Comparison of ENCODE assay signal across 35 cellular contexts in the genomic region with DNA sequence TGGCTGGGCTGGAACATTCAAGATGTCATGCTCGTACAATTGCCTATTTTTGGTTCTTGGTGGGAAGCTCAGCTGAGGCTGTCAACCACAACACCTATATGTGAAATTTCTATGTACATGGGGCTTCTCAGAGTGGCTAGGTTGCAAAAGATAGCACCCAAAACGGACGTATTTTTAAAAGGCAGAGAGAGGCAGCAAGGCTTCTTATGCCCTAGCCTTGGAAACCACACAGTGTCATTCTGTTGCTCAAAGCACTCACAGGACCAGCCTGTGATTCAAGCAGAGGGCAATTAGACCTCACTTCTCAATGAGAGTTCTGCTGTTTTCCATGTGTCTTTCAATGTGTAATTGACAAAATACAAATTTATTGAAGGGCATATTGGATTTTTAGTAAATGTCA.
"Had no signal": no experiment of that assay in that cellular context is flagged by ENCODE, and none has a peak within 500 bp of the region (broad histone marks: within the 10 kb centered on the region; RNA-seq: fewer than 3 reads in every experiment).

No MANE protein-coding gene starts in this region.

- H3K27ac ChIP-seq: adrenal gland, body of pancreas, breast epithelium, KMS-11, Peyer's patch, VCaP had no signal

- H3K9me3 Mint-ChIP-seq: activated B cell treated with CpG ODN at 0.5 μM for 24 hours; activated CD4-positive, alpha-beta memory T cell treated with anti-CD3 and anti-CD28 coated beads for 36 hours; activated naive CD4-positive, alpha-beta T cell treated with anti-CD3 and anti-CD28 coated beads for 36 hours; activated naive CD4-positive, alpha-beta T cell treated with anti-CD3 and anti-CD28 coated beads, Interleukin-2, amount 50 U/mL, for 72 hours; activated T-cell treated with anti-CD3 and anti-CD28 coated beads, Interleukin-2, amount 50 U/mL, for 4 hours; activated T-helper 1 cell treated with anti-CD3 and anti-CD28 coated beads, Interleukin-12 subunit alpha, Interleukin-12 subunit beta, Interleukin-2, Interleukin-4 antibody, amounts not matched to agents 30 ng/mL and 10 ng/mL and 1 ng/mL, durations not matched to agents 14 hours and 24 hours and 36 hours had no signal

- H3K27ac Mint-ChIP-seq: activated B cell treated with CpG ODN at 0.5 μM for 24 hours; activated CD4-positive, alpha-beta memory T cell treated with anti-CD3 and anti-CD28 coated beads for 36 hours; activated naive CD4-positive, alpha-beta T cell treated with anti-CD3 and anti-CD28 coated beads for 36 hours; activated naive CD4-positive, alpha-beta T cell treated with anti-CD3 and anti-CD28 coated beads, Interleukin-2, amount 50 U/mL, for 72 hours; activated T-helper 1 cell treated with anti-CD3 and anti-CD28 coated beads, Interleukin-12 subunit alpha, Interleukin-12 subunit beta, Interleukin-2, Interleukin-4 antibody, amounts not matched to agents 30 ng/mL and 10 ng/mL and 1 ng/mL, durations not matched to agents 14 hours and 24 hours and 36 hours had no signal

- H3K36me3 ChIP-seq: adrenal gland, breast epithelium, Peyer's patch had no signal

- H3K27me3 Mint-ChIP-seq: activated B cell treated with CpG ODN at 0.5 μM for 24 hours; activated CD4-positive, alpha-beta memory T cell treated with anti-CD3 and anti-CD28 coated beads for 36 hours had no signal

- H3K4me1 Mint-ChIP-seq: activated B cell treated with CpG ODN at 0.5 μM for 24 hours had no signal

- H3K4me2 ChIP-seq: KMS-11 had no signal

- H3K9me3 ChIP-seq: adrenal gland, body of pancreas, breast epithelium, Peyer's patch had no signal

- H3K4me3 ChIP-seq: adrenal gland, body of pancreas, breast epithelium, Peyer's patch had no signal

- H3K36me3 Mint-ChIP-seq: activated CD4-positive, alpha-beta memory T cell treated with anti-CD3 and anti-CD28 coated beads for 36 hours; activated naive CD4-positive, alpha-beta T cell treated with anti-CD3 and anti-CD28 coated beads, Interleukin-2, amount 50 U/mL, for 72 hours had no signal

- DNase-seq: activated B cell treated with CpG ODN at 0.5 μM for 24 hours; activated CD4-positive, alpha-beta memory T cell treated with anti-CD3 and anti-CD28 coated beads for 36 hours; activated CD4-positive, alpha-beta T cell treated with anti-CD3 and anti-CD28 coated beads for 4 hours; activated CD4-positive, alpha-beta T cell treated with anti-CD3 and anti-CD28 coated beads, Interleukin-2, amount 50 U/mL, for 1 hour; activated CD4-positive, CD25-positive, alpha-beta regulatory T cell treated with anti-CD3 and anti-CD28 coated beads, Interleukin-2, amount 50 U/mL, for 72 hours; activated CD8-positive, alpha-beta memory T cell treated with anti-CD3 and anti-CD28 coated beads, Interleukin-2, amount 50 U/mL, for 4 hours; activated gamma-delta T cell treated with Interleukin-2 at 50 U/mL for 16 hours; activated naive CD4-positive, alpha-beta T cell treated with anti-CD3 and anti-CD28 coated beads for 36 hours; activated T-cell treated with anti-CD3 and anti-CD28 coated beads for 4 hours; activated T-cell treated with anti-CD3 and anti-CD28 coated beads, Interleukin-2, amount 50 U/mL, for 4 hours; adrenal gland; body of pancreas; MM.1S; MV-4-11; NCI-H1092; NCI-H187; NCI-H2029 treated with DMSO at 0.1 percent for 48 hours; NCI-H2107; NCI-H226; NCI-H446 treated with DMSO at 0.1 percent for 48 hours; NCI-H524; NCI-H82; PC-3; Peyer's patch; RPMI8226; SIG-M5; T-helper 1 cell; T-helper 2 cell; T-helper 9 cell had no signal

- ATAC-seq: activated naive CD4-positive, alpha-beta T cell treated with anti-CD3 and anti-CD28 coated beads, Interleukin-2, amount 50 U/mL, for 72 hours; activated T-cell treated with anti-CD3 and anti-CD28 coated beads, Interleukin-2, amount 50 U/mL, for 4 hours; body of pancreas; PC-3; SK-N-SH treated with all-trans-retinoic acid at 6 μM for 48 hours had no signal

- H3K4me3 Mint-ChIP-seq: activated B cell treated with CpG ODN at 0.5 μM for 24 hours; activated CD4-positive, alpha-beta memory T cell treated with anti-CD3 and anti-CD28 coated beads for 36 hours; activated naive CD4-positive, alpha-beta T cell treated with anti-CD3 and anti-CD28 coated beads for 36 hours; activated T-cell treated with anti-CD3 and anti-CD28 coated beads, Interleukin-2, amount 50 U/mL, for 4 hours; activated T-helper 1 cell treated with anti-CD3 and anti-CD28 coated beads, Interleukin-12 subunit alpha, Interleukin-12 subunit beta, Interleukin-2, Interleukin-4 antibody, amounts not matched to agents 30 ng/mL and 10 ng/mL and 1 ng/mL, durations not matched to agents 14 hours and 24 hours and 36 hours had no signal

- H3K4me1 ChIP-seq: adrenal gland, body of pancreas, breast epithelium, Peyer's patch had no signal
